ENCODE assay signal across 13 cellular contexts in genomic region chr6:146870765-146871164, GRCh38.
DNase-seq lines count a peak whose midpoint lies in the region; ATAC-seq, FAIRE-seq and TF ChIP-seq lines count a peak whose summit lies in the region.
"Had no signal": no experiment of that assay in that cellular context is flagged by ENCODE, and none has a peak within 500 bp of the region (broad histone marks: within the 10 kb centered on the region; RNA-seq: fewer than 3 reads in every experiment).

No MANE protein-coding gene starts in this region.

- no peaks in the 10 kb centered on the region for H3K36me3 Mint-ChIP-seq in progenitor cell of endocrine pancreas (ENCODE audit: insufficient read depth)
- H3K36me3 Mint-ChIP-seq: CD4-positive, CD25-positive, alpha-beta regulatory T cell had no signal

- no peak for FAIRE-seq in GM12878 (lab: Jason Lieb, UNC)
- FAIRE-seq: astrocyte had no signal

- in situ Hi-C loops in GM12878 (cut with MboI): no loop called here

- H2AFZ ChIP-seq in GM12878 (ENCODE audit: control insufficient read depth, low read depth, low read length): 0 out of 2 replicates have a peak overlapping the region, but pooled peaks have one; percentile 7

- 2% methylated on average over 3 of the region's 3 CpGs for WGBS in GM12878 (ENCODE audit: insufficient coverage, insufficient replicate concordance, low lambda C conversion rate, missing lambda C conversion rate)

- SMC1A ChIA-PET in GM12878 (lab: Charles Lee; ENCODE audit: uncharacterized antibody, unreplicated experiment): interaction anchor here (0.8 kb wide), 1 partner anchor 12 kb away, joined by 3 read pairs; no protein-coding TSS in a partner anchor

- TF ChIP-seq EP300 in GM12878 (IDR thresholded peaks at IDR 0.05; ENCODE audit: borderline replicate concordance in 1 of 2, control insufficient read depth in 1 of 2, low read depth in 2 of 2, low read length in 2 of 2): no peak

- no peak overlapping the region for H3K4me3 Mint-ChIP-seq in progenitor cell of endocrine pancreas (ENCODE audit: low read depth)
- H3K4me3 Mint-ChIP-seq: CD4-positive, CD25-positive, alpha-beta regulatory T cell had no signal

- no peak overlapping the region for H3K27ac ChIP-seq in GM12878 (ENCODE audit: control insufficient read depth, insufficient read depth)
- no peak overlapping the region for H3K27ac ChIP-seq in left ventricle myocardium inferior (replicated peaks)

- H3K27ac Mint-ChIP-seq in progenitor cell of endocrine pancreas: no peak overlapping the region
- H3K27ac Mint-ChIP-seq: CD4-positive, CD25-positive, alpha-beta regulatory T cell had no signal

- no peaks in the 10 kb centered on the region for H3K79me2 ChIP-seq in GM12878 (ENCODE audit: control insufficient read depth, insufficient read depth, low read length)

- H3K4me1 Mint-ChIP-seq in progenitor cell of endocrine pancreas (ENCODE audit: low read depth): peaks cover 18% of the 10 kb centered on the region
- H3K4me1 Mint-ChIP-seq: CD4-positive, CD25-positive, alpha-beta regulatory T cell had no signal

- H3K4me3 ChIP-seq in GM12878: no peak overlapping the region
- H3K4me3 ChIP-seq in left ventricle myocardium inferior: no peak overlapping the region

- H3K4me1 ChIP-seq in GM12878 (ENCODE audit: control insufficient read depth, insufficient read depth, low read length): no peaks in the 10 kb centered on the region
- no peaks in the 10 kb centered on the region for H3K4me1 ChIP-seq in left ventricle myocardium inferior

- TF ChIP-seq POLR2A in GM12878 (IDR thresholded peaks at IDR 0.05; ENCODE audit: low read depth, low read length): no peak

- intact Hi-C loops in GM12878 (cut with micrococcal nuclease; ENCODE audit: unreplicated experiment): no loop called here
- intact Hi-C loops in left ventricle myocardium inferior (cut with micrococcal nuclease): no loop called here

- RAD21 ChIA-PET in GM12878 (lab: Charles Lee; ENCODE audit: unreplicated experiment): interaction anchor here (0.9 kb wide), 1 partner anchor 15 kb away, joined by 3 read pairs; no protein-coding TSS in a partner anchor

- no peak overlapping the region for H3K4me2 ChIP-seq in GM12878 (ENCODE audit: control insufficient read depth, insufficient read depth)

- H3K9ac ChIP-seq in GM12878 (ENCODE audit: control insufficient read depth, insufficient read depth, low read length): no peak overlapping the region

- H3K27me3 ChIP-seq in GM12878 (replicated peaks in 1 of 2; ENCODE audit: control insufficient read depth in 2 of 2, insufficient read depth in 2 of 2, low read length in 1 of 2): no peaks in the 10 kb centered on the region
- no peaks in the 10 kb centered on the region for H3K27me3 ChIP-seq in left ventricle myocardium inferior (ENCODE audit: low read depth)

- POLR2A ChIA-PET in GM12878 (lab: Charles Lee): no interaction called here

- H3K9me3 ChIP-seq in GM12878 (replicated peaks; ENCODE audit: control insufficient read depth, insufficient read depth, low read length) (no peaks in the 10 kb centered on the region), left ventricle myocardium inferior (replicated peaks) (no peaks in the 10 kb centered on the region)

- no peaks in the 10 kb centered on the region for H3K27me3 Mint-ChIP-seq in progenitor cell of endocrine pancreas
- H3K27me3 Mint-ChIP-seq: CD4-positive, CD25-positive, alpha-beta regulatory T cell had no signal

- H4K20me1 ChIP-seq in GM12878 (ENCODE audit: control insufficient read depth, insufficient read depth): no peaks in the 10 kb centered on the region

- TF ChIP-seq RAD21 in GM12878 (IDR thresholded peaks at IDR 0.05; ENCODE audit: insufficient read depth, low read depth, low read length): no peak

- ATAC-seq in GM18858 (IDR thresholded peaks at IDR 0.05; ENCODE audit: unreplicated experiment): peak; percentile 81
- ATAC-seq in GM21367 (IDR thresholded peaks at IDR 0.05; ENCODE audit: unreplicated experiment): peak; percentile 66
- ATAC-seq in HG03039 (IDR thresholded peaks at IDR 0.05; ENCODE audit: unreplicated experiment): peak; percentile 84
- peak; percentile 95 for ATAC-seq in GM12878

- CTCF ChIA-PET in GM12878 (lab: Yijun Ruan, JAX): no interaction called here

- H3K36me3 ChIP-seq in GM12878 (ENCODE audit: control insufficient read depth in 2 of 2, insufficient read depth in 2 of 2, low read length in 1 of 2) (no peaks in the 10 kb centered on the region), left ventricle myocardium inferior (no peaks in the 10 kb centered on the region)

- no peaks in the 10 kb centered on the region for H3K9me3 Mint-ChIP-seq in progenitor cell of endocrine pancreas (ENCODE audit: low read depth)
- H3K9me3 Mint-ChIP-seq: CD4-positive, CD25-positive, alpha-beta regulatory T cell had no signal

- DNase-seq in GM12878 (ENCODE audit: low read depth, low spot score) (no peak), progenitor cell of endocrine pancreas (ENCODE audit: low spot score, unreplicated experiment) (no peak), middle frontal gyrus (ENCODE audit: extremely low spot score, low spot score) (no peak), left ventricle myocardium inferior (no peak), HT-29 (ENCODE audit: low spot score) (no peak)
- DNase-seq: CD4-positive, CD25-positive, alpha-beta regulatory T cell; H7; NCI-H187; T-helper 2 cell had no signal

- TF ChIP-seq CTCF in GM12878 (IDR thresholded peaks at IDR 0.05 in 2 of 3, conservative IDR thresholded peaks at IDR 0.05 in 1 of 3; ENCODE audit: control insufficient read depth in 2 of 3, extremely low read depth in 1 of 3, insufficient read depth in 1 of 3, low read depth in 3 of 3, low read length in 3 of 3) (no peak), progenitor cell of endocrine pancreas (IDR thresholded peaks at IDR 0.05; ENCODE audit: unreplicated experiment) (no peak), left ventricle myocardium inferior (IDR thresholded peaks at IDR 0.05; ENCODE audit: borderline replicate concordance) (no peak)

- no TSS peak for BruUV-seq in GM12878 (replicated peaks; lab: Mats Ljungman, UMichigan)

TF ChIP-seq in GM12878, 131 proteins besides CTCF, POLR2A, EP300 and RAD21:
- TF ChIP-seq ZNF384 (IDR thresholded peaks at IDR 0.05; ENCODE audit: borderline replicate concordance, low read depth, low read length) (0 out of 2 replicates have a peak, but pooled peaks have one; percentile 28), ZBED1 (IDR thresholded peaks at IDR 0.05; ENCODE audit: borderline replicate concordance) (no peak)
TF ChIP-seq in GM12878: peak in this region for 1.
